Comparison of ENCODE assay signal across 25 cellular contexts in the genomic region with DNA sequence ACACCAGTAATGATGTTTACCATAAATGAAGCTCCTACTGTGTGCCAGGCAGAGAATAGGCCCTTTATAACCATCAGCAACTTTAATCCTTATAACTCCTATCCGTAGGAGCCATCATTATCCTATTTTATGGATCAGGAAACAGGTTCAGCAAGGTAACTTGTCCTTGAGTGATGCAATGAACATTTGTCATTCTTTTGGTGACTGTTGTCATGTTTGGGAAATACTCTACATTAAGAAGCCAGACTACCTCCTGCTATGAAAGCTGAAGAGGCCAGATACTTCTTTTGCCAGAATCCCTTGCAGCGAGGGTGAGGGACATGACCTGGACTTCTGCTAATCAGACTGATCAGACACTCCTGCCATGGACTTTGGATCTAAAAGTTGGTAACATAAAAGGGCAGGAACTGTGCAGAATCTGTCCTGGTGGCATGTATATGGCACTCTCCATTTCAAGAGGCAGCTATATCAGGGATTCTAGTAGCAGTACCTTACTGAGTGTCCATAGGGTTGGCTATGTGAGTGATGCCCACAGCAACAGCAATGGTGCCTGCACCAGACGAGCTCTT. TPM values are rescaled to one million over a fixed set of nuclear protein-coding genes. Genes with fewer than 3 reads are reported as not detected.
DNase-seq lines count a peak whose midpoint lies in the region; ATAC-seq, FAIRE-seq and TF ChIP-seq lines count a peak whose summit lies in the region.
"Had no signal": no experiment of that assay in that cellular context is flagged by ENCODE, and none has a peak within 500 bp of the region (broad histone marks: within the 10 kb centered on the region; RNA-seq: fewer than 3 reads in every experiment).

No MANE protein-coding gene starts in this region.

- H2AFZ ChIP-seq in PC-9, result no peak overlapping the region

- H3K79me2 ChIP-seq in PC-9 (ENCODE audit: low read depth), result no peaks in the 10 kb centered on the region

- intact Hi-C loops in PC-9 (cut with micrococcal nuclease; ENCODE audit: unreplicated experiment), result no loop called here
- intact Hi-C loops in left colon (cut with DNase I, micrococcal nuclease), result no loop called here
- intact Hi-C loops in pancreas (cut with DNase I), result no loop called here

- POLR2A ChIA-PET in PC-9 (lab: Charles Lee; ENCODE audit: unreplicated experiment), result interaction anchor here (0.7 kb wide), 2 partner anchors 215 to 462 kb away, joined by 3 read pairs; no protein-coding TSS in a partner anchor

- peak overlapping the region; percentile 53 for H3K4me2 ChIP-seq in PC-9

- BruUV-seq in PC-9 (replicated peaks; lab: Mats Ljungman, UMichigan), result no TSS peak

- ATAC-seq in left colon, result peak; percentile 73
- peak; percentile 66 to 75 (median 70) for ATAC-seq in pancreas
- ATAC-seq in HG02840 (IDR thresholded peaks at IDR 0.05; ENCODE audit: low FRiP score, unreplicated experiment), result no peak

- TF ChIP-seq CTCF in LNCaP clone FGC (IDR thresholded peaks at IDR 0.05; ENCODE audit: control insufficient read depth, extremely low read depth, insufficient read depth) (no peak), PC-9 (conservative IDR thresholded peaks at IDR 0.05) (no peak), pancreas (IDR thresholded peaks at IDR 0.05) (no peak)

- no peak overlapping the region for H3K4me3 ChIP-seq in LNCaP clone FGC (ENCODE audit: low read depth, low read length)
- no peak overlapping the region for H3K4me3 ChIP-seq in PC-9
- H3K4me3 ChIP-seq in pancreas, result no peak overlapping the region

- no peaks in the 10 kb centered on the region for H3K9me3 ChIP-seq in PC-9 (ENCODE audit: insufficient read depth, low read depth)
- H3K9me3 ChIP-seq in pancreas, result no peaks in the 10 kb centered on the region

- H3F3A ChIP-seq in PC-9 (ENCODE audit: insufficient read depth, low read depth), result no peaks in the 10 kb centered on the region

- WGBS in pancreas, 2 donors, result 32 to 42% methylated on average over 3 of the region's 3 CpGs

- no peak for FAIRE-seq in pancreas (lab: Jason Lieb, UNC)
- FAIRE-seq: H1, HTR-8/SVneo had no signal

- H3K27me3 ChIP-seq in PC-9 (ENCODE audit: insufficient read depth, low read depth), result no peaks in the 10 kb centered on the region
- no peaks in the 10 kb centered on the region for H3K27me3 ChIP-seq in pancreas

- H3K4me1 ChIP-seq in PC-9 (replicated peaks; ENCODE audit: insufficient read depth) (peaks cover 14% of the 10 kb centered on the region), pancreas (peaks cover 0 to 8% (median 4%) of the 10 kb centered on the region in 3 donors)

- no peak overlapping the region for H3K27ac ChIP-seq in PC-9
- peak overlapping the region; percentile 10 to 56 (median 38) for H3K27ac ChIP-seq in pancreas
- H3K27ac ChIP-seq: HL-60 had no signal

- no peaks in the 10 kb centered on the region for H3K36me3 ChIP-seq in PC-9 (ENCODE audit: low read depth)
- H3K36me3 ChIP-seq in pancreas, result no peaks in the 10 kb centered on the region

- DNase-seq in LNCaP clone FGC (ENCODE audit: low read depth) (peak; percentile 3), PC-9 (peak; percentile 13 to 74), left colon (no peak), pancreas (no peak), DMS153 treated with DMSO at 0.1 percent for 48 hours (lab: John Stamatoyannopoulos, UW; ENCODE audit: unreplicated experiment) (no peak)
- no peak for DNase-seq in stimulated activated CD8-positive, alpha-beta memory T cell treated with anti-CD3 and anti-CD28 coated beads, Interleukin-4, amount 100 ng/mL, for 48 hours
- DNase-seq: ACHN; C1 segment of cervical spinal cord; CD8-positive, alpha-beta memory T cell; DND-41; Kasumi-1; MM.1S; NCI-H1092; NCI-H146; NCI-H2029 treated with DMSO at 0.1 percent for 48 hours; NCI-H82; OCI-M1; RPMI8226; SHP77 treated with DMSO at 0.1 percent for 48 hours had no signal

- H3K9me2 ChIP-seq in PC-9 (ENCODE audit: insufficient read depth), result no peaks in the 10 kb centered on the region

- H4K20me1 ChIP-seq in PC-9 (ENCODE audit: insufficient read depth), result no peaks in the 10 kb centered on the region

- CTCF ChIA-PET in PC-9 (lab: Charles Lee), result no interaction called here

RNA-seq across cellular contexts. Expression of gene SRRM1, which starts 33.1 kb away (rescaled TPM):
- total RNA-seq in PC-9 (2021) (111 and 124 TPM in 2 replicates), left colon (100 to 1,000 TPM; 106 to 115 TPM), pancreas (10 to 100 TPM; 45.5 to 71.3 (median 57.3) TPM)
- polyA plus RNA-seq in pancreas, result 10 to 100 TPM; 34.3 to 54.6 TPM

RNA-seq across cellular contexts. Expression of gene NCMAP, which starts 54.1 kb away (rescaled TPM):
- total RNA-seq in PC-9 (2021) (0.20 and 0.50 TPM in 2 replicates), left colon (1 to 10 TPM; 1.2 to 2.2 TPM), pancreas (10 to 100 TPM in 3 of 6 donors, 1 to 10 TPM in 3; 6.9 to 24.7 (median 11.8) TPM)
- 1 to 10 TPM; 6.3 to 9.7 TPM for polyA plus RNA-seq in pancreas
- total RNA-seq: G401 had no signal
- polyA plus RNA-seq: CD8-positive, alpha-beta memory T cell; IgD-negative memory B cell had no signal

Comparison
In these comparisons a context has a peak if more than half of its experiments do, and no peak if none do; other contexts are left out.
1. DNase-seq: peak in LNCaP clone FGC (single experiment) and PC-9 (2 of 2); none in left colon (0 of 2), pancreas (0 of 6), DMS153 treated with DMSO at 0.1 percent for 48 hours (single experiment) and stimulated activated CD8-positive, alpha-beta memory T cell treated with anti-CD3 and anti-CD28 coated beads, Interleukin-4, amount 100 ng/mL, for 48 hours (single experiment).